Comparison of ENCODE assay signal across 18 cellular contexts in genomic region chr2:16950436-16950835, GRCh38.
DNase-seq lines count a peak whose midpoint lies in the region; ATAC-seq and TF ChIP-seq lines count a peak whose summit lies in the region.
"Had no signal": no experiment of that assay in that cellular context is flagged by ENCODE, and none has a peak within 500 bp of the region (broad histone marks: within the 10 kb centered on the region; RNA-seq: fewer than 3 reads in every experiment).

No MANE protein-coding gene starts in this region.

- H3K27ac Mint-ChIP-seq in memory B cell, result peak overlapping the region; percentile 87
- H3K27ac Mint-ChIP-seq: CD8-positive, alpha-beta memory T cell had no signal

- peaks cover 2% of the 10 kb centered on the region for H3K9me3 Mint-ChIP-seq in memory B cell
- H3K9me3 Mint-ChIP-seq: H9 had no signal

- in situ Hi-C loops in astrocyte of the cerebellum (cut with HindIII; ENCODE audit: low sequenced_read_pairs), result no loop called here

- peak; percentile 74 for DNase-seq in CMK (ENCODE audit: low read depth)
- peak; percentile 28 for DNase-seq in NCI-H748 treated with DMSO at 0.1 percent for 48 hours (lab: John Stamatoyannopoulos, UW)
- DNase-seq in astrocyte of the cerebellum (ENCODE audit: low read depth), result peak; percentile 24
- no peak for DNase-seq in memory B cell (ENCODE audit: low spot score in 2 of 2)
- no peak for DNase-seq in effector CD8-positive, alpha-beta T cell (lab: John Stamatoyannopoulos, UW)
- no peak for DNase-seq in NCI-H1436 (lab: John Stamatoyannopoulos, UW)
- DNase-seq: CD8-positive, alpha-beta memory T cell; H9; KBM-7; NCI-H1092 treated with DMSO at 0.1 percent for 48 hours; NCI-H187; NCI-H446 treated with DMSO at 0.1 percent for 48 hours; NCI-H82; Peyer's patch; T-helper 1 cell had no signal

- H3K4me1 Mint-ChIP-seq in memory B cell, result peaks cover 32% of the 10 kb centered on the region
- H3K4me1 Mint-ChIP-seq: CD8-positive, alpha-beta memory T cell had no signal

- no peaks in the 10 kb centered on the region for H3K27me3 Mint-ChIP-seq in memory B cell
- H3K27me3 Mint-ChIP-seq: CD8-positive, alpha-beta memory T cell had no signal

- H3K4me3 Mint-ChIP-seq in memory B cell, result no peak overlapping the region
- H3K4me3 Mint-ChIP-seq: CD8-positive, alpha-beta memory T cell; H9 had no signal

- no peak for TF ChIP-seq CTCF in astrocyte of the cerebellum (IDR thresholded peaks at IDR 0.05; ENCODE audit: low read depth, low read length, missing control alignments)

- ATAC-seq in memory B cell (ENCODE audit: low read depth) (no peak), GM18861 (IDR thresholded peaks at IDR 0.05; ENCODE audit: unreplicated experiment) (no peak), GM18511 (IDR thresholded peaks at IDR 0.05; ENCODE audit: unreplicated experiment) (no peak)
- ATAC-seq: SK-N-SH treated with all-trans-retinoic acid at 6 μM for 48 hours had no signal

- H3K36me3 Mint-ChIP-seq in memory B cell, result no peaks in the 10 kb centered on the region
- H3K36me3 Mint-ChIP-seq: CD8-positive, alpha-beta memory T cell had no signal

- H3K4me3 ChIP-seq in astrocyte of the cerebellum (ENCODE audit: low read depth, low read length), result no peak overlapping the region
- H3K4me3 ChIP-seq: Peyer's patch had no signal

Comparison
In these comparisons a context has a peak if more than half of its experiments do, and no peak if none do; other contexts are left out.
1. DNase-seq: peak in CMK (single experiment), NCI-H748 treated with DMSO at 0.1 percent for 48 hours (single experiment) and astrocyte of the cerebellum (single experiment); none in memory B cell (0 of 2), effector CD8-positive, alpha-beta T cell (single experiment) and NCI-H1436 (single experiment).